1 cellular context compared by ENCODE assay signal in the genomic region with DNA sequence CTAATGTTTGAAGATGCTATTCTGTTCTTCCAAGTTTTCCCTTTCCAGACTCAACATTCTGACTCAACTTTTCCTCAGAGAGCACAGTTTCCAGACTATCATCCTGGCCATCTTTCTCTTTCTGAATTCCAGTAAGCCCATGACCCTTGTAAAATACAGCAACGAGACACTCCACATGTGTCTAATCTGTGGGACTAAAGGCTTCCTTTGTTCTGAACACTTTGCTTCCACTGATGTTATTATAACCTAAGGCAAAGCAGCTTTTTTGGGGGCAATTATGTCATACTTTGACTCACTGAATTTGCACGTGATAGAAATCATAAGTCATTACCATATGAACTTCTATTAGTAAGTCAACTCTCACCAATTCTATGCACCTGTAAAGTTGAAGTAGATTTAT.
TF ChIP-seq lines count a peak whose summit lies in the region.

No MANE protein-coding gene starts in this region.

TF ChIP-seq in HepG2, 621 proteins besides CTCF, POLR2A, EP300 and RAD21:
- no peak for TF ChIP-seq PPARG (CRISPR knock-in tag; conservative IDR thresholded peaks at IDR 0.05)
- TF ChIP-seq ZNF441 (CRISPR knock-in tag; IDR thresholded peaks at IDR 0.05; ENCODE audit: borderline replicate concordance), result no peak
- TF ChIP-seq ZSCAN9 (CRISPR knock-in tag; IDR thresholded peaks at IDR 0.05; ENCODE audit: borderline replicate concordance), result no peak
- TF ChIP-seq HES4 (CRISPR knock-in tag; IDR thresholded peaks at IDR 0.05; ENCODE audit: borderline replicate concordance), result no peak
- no peak for TF ChIP-seq CCDC6 (CRISPR knock-in tag; IDR thresholded peaks at IDR 0.05)
